In genomic region chr5:67998709-67999251, GRCh38 we compare ENCODE assay signal across 9 cellular contexts.
DNase-seq lines count a peak whose midpoint lies in the region; ATAC-seq and TF ChIP-seq lines count a peak whose summit lies in the region.
"Had no signal": no experiment of that assay in that cellular context is flagged by ENCODE, and none has a peak within 500 bp of the region (broad histone marks: within the 10 kb centered on the region; RNA-seq: fewer than 3 reads in every experiment).

No MANE protein-coding gene starts in this region.

- H3K27me3 ChIP-seq in SJSA1 (replicated peaks) (no peaks in the 10 kb centered on the region), fibroblast of lung (ENCODE audit: control insufficient read depth, insufficient read depth, low read length) (no peaks in the 10 kb centered on the region)

- H3K27me3 Mint-ChIP-seq in osteocyte (ENCODE audit: unreplicated experiment): no peaks in the 10 kb centered on the region

- peak overlapping the region; percentile 8 for H3K4me2 ChIP-seq in fibroblast of lung (ENCODE audit: extremely low read depth, insufficient read depth, low read length)

- TF ChIP-seq CTCF in fibroblast of lung (conservative IDR thresholded peaks at IDR 0.05 in 1 of 2, IDR thresholded peaks at IDR 0.05 in 1 of 2; ENCODE audit: low read depth in 1 of 2, low read length in 2 of 2): no peak
- no peak for TF ChIP-seq CTCF in osteocyte (IDR thresholded peaks at IDR 0.05)

- H4K20me1 ChIP-seq in fibroblast of lung (ENCODE audit: control insufficient read depth, extremely low read depth, insufficient read depth, low read length): no peaks in the 10 kb centered on the region

- H3K4me1 ChIP-seq in SJSA1 (replicated peaks): peaks cover 8% of the 10 kb centered on the region
- H3K4me1 ChIP-seq in fibroblast of lung (ENCODE audit: control insufficient read depth, extremely low read depth, insufficient read depth, low read length): peaks cover 7% of the 10 kb centered on the region

- peaks cover 37% of the 10 kb centered on the region for H3K4me1 Mint-ChIP-seq in osteocyte (ENCODE audit: unreplicated experiment)

- H3K4me3 ChIP-seq in SJSA1: no peak overlapping the region
- no peak overlapping the region for H3K4me3 ChIP-seq in fibroblast of lung (replicated peaks in 1 of 4; ENCODE audit: control extremely low read depth in 1 of 4, insufficient read depth in 1 of 4, low read depth in 3 of 4, low read length in 4 of 4)

- H2AFZ ChIP-seq in fibroblast of lung (ENCODE audit: low read length): peak overlapping the region; percentile 63

- no peak for ATAC-seq in HG03280 (IDR thresholded peaks at IDR 0.05; ENCODE audit: unreplicated experiment)
- ATAC-seq: activated T-cell treated with anti-CD3 and anti-CD28 coated beads, Interleukin-2, amount 50 U/mL, for 4 hours had no signal

- peak overlapping the region; percentile 94 for H3K27ac Mint-ChIP-seq in osteocyte (ENCODE audit: unreplicated experiment)

- no peaks in the 10 kb centered on the region for H3K36me3 Mint-ChIP-seq in osteocyte (ENCODE audit: unreplicated experiment)

- H3K9me3 ChIP-seq in SJSA1 (replicated peaks) (no peaks in the 10 kb centered on the region), fibroblast of lung (ENCODE audit: control insufficient read depth, insufficient read depth, low read depth, low read length) (no peaks in the 10 kb centered on the region)

- H3K36me3 ChIP-seq in SJSA1 (no peaks in the 10 kb centered on the region), fibroblast of lung (ENCODE audit: control insufficient read depth, insufficient read depth, low read length) (no peaks in the 10 kb centered on the region)

- H3K27ac ChIP-seq in SJSA1: peak overlapping the region; percentile 82
- peak overlapping the region; percentile 44 for H3K27ac ChIP-seq in fibroblast of lung (ENCODE audit: insufficient read depth, low read length)

- DNase-seq in EH (ENCODE audit: low read depth): peak; percentile 91
- DNase-seq in SJSA1 (ENCODE audit: low read depth in 1 of 2, low spot score in 2 of 2): peak; percentile 50 to 62
- peak; percentile 53 to 66 for DNase-seq in fibroblast of lung (ENCODE audit: low read depth in 2 of 2)
- peak; percentile 85 for DNase-seq in osteocyte (ENCODE audit: extremely low spot score, unreplicated experiment)
- DNase-seq in retina: no peak
- no peak for DNase-seq in HuH-7 (ENCODE audit: low spot score)
- DNase-seq in T-helper 1 cell: no peak
- DNase-seq: activated T-cell treated with anti-CD3 and anti-CD28 coated beads, Interleukin-2, amount 50 U/mL, for 4 hours had no signal

- no peaks in the 10 kb centered on the region for H3K9me3 Mint-ChIP-seq in osteocyte (ENCODE audit: unreplicated experiment)
- H3K9me3 Mint-ChIP-seq: activated T-cell treated with anti-CD3 and anti-CD28 coated beads, Interleukin-2, amount 50 U/mL, for 4 hours had no signal

- peak overlapping the region; percentile 26 for H3K4me3 Mint-ChIP-seq in osteocyte (ENCODE audit: unreplicated experiment)
- H3K4me3 Mint-ChIP-seq: activated T-cell treated with anti-CD3 and anti-CD28 coated beads, Interleukin-2, amount 50 U/mL, for 4 hours had no signal

- no peaks in the 10 kb centered on the region for H3K79me2 ChIP-seq in fibroblast of lung (ENCODE audit: control insufficient read depth, insufficient read depth, low read length)

- no peak overlapping the region for H3K9ac ChIP-seq in fibroblast of lung (ENCODE audit: insufficient read depth, low read length)

Comparison
In these comparisons a context has a peak if more than half of its experiments do, and no peak if none do; other contexts are left out.
1. DNase-seq: peak in EH (single experiment), SJSA1 (2 of 2), fibroblast of lung (2 of 2) and osteocyte (single experiment); none in retina (single experiment), HuH-7 (single experiment) and T-helper 1 cell (0 of 5).